Comparison of ENCODE assay signal across 26 cellular contexts in the genomic region with DNA sequence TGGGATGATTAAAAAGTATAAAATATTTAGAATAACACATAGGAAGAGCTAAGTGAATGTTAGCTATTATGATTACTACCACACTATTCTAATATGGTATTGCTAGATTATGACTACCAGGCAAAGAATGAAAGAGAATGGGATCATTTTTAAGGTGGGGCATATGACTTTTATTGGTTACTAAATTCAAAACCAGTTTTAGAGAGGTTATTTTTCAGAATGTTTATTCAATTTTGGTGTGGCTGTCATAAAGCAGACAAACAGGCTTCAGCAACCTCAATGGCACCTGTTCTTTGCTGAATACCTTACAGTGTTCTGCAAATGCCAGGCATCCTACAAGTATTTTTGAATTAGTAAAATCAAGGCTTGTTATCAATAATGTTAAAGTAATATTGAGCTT. TPM values are rescaled to one million over a fixed set of nuclear protein-coding genes. Genes with fewer than 3 reads are reported as not detected.
"Had no signal": no experiment of that assay in that cellular context is flagged by ENCODE, and none has a peak within 500 bp of the region (broad histone marks: within the 10 kb centered on the region; RNA-seq: fewer than 3 reads in every experiment).

No MANE protein-coding gene starts in this region.

- H3K27ac ChIP-seq: dorsolateral prefrontal cortex, epithelial cell of prostate, gastrocnemius medialis, left lung, neural progenitor cell, prostate gland, right atrium auricular region, thyroid gland had no signal

- DNase-seq: cerebellar nuclear complex; dorsolateral prefrontal cortex; effector CD4-positive, alpha-beta T cell; gastrocnemius medialis; head of caudate nucleus; kidney; left lung; mesenchymal stem cell; naive thymus-derived CD4-positive, alpha-beta T cell; stimulated activated CD4-positive, alpha-beta T cell treated with anti-CD3 and anti-CD28 coated beads, Interleukin-12 subunit alpha, Interleukin-12 subunit beta, amount 100 ng/mL, for 4 hours; stimulated activated CD4-positive, alpha-beta T cell treated with anti-CD3 and anti-CD28 coated beads, Interleukin-1b, Interleukin-23, amount 100 ng/mL, for 48 hours; stimulated activated CD4-positive, alpha-beta T cell treated with anti-CD3 and anti-CD28 coated beads, Interleukin-4, amount 100 ng/mL, for 1 hour; stimulated activated CD8-positive, alpha-beta memory T cell treated with anti-CD3 and anti-CD28 coated beads, Interleukin-4, amount 100 ng/mL, for 48 hours; stimulated activated naive CD4-positive, alpha-beta T cell; stimulated activated naive CD8-positive, alpha-beta T cell treated with anti-CD3 and anti-CD28 coated beads, Interleukin-15, amount 100 ng/mL, for 72 hours; thyroid gland; trophoblast cell had no signal

- H3K4me3 ChIP-seq: dorsolateral prefrontal cortex, gastrocnemius medialis, left lung, neural progenitor cell, prostate gland, right atrium auricular region, smooth muscle cell, thyroid gland had no signal

- ATAC-seq: gastrocnemius medialis; left lung; naive thymus-derived CD4-positive, alpha-beta T cell; stimulated activated naive CD8-positive, alpha-beta T cell treated with anti-CD3 and anti-CD28 coated beads, Interleukin-15, amount 100 ng/mL, for 72 hours had no signal

RNA-seq across cellular contexts. Expression of a gene that starts 12.8 kb away (rescaled TPM):
- total RNA-seq: fibroblast of villous mesenchyme, gastrocnemius medialis, glomerular endothelial cell, left lung, lung microvascular endothelial cell, osteocyte, right atrium auricular region, thyroid gland had no signal
